In genomic region chr18:49666045-49666444, GRCh38 we compare ENCODE assay signal across 16 cellular contexts.
DNase-seq lines count a peak whose midpoint lies in the region; ATAC-seq and TF ChIP-seq lines count a peak whose summit lies in the region.
"Had no signal": no experiment of that assay in that cellular context is flagged by ENCODE, and none has a peak within 500 bp of the region (broad histone marks: within the 10 kb centered on the region; RNA-seq: fewer than 3 reads in every experiment).

No MANE protein-coding gene starts in this region.

- no peak overlapping the region for H3K4me3 ChIP-seq in BLaER1 treated with 17β-estradiol and CSF1 and Interleukin-3, amounts not matched to agents 10 nM and 100 nM
- H3K4me3 ChIP-seq in NB4 (ENCODE audit: low read depth, low read length) = no peak overlapping the region
- H3K4me3 ChIP-seq in cardiac fibroblast (replicated peaks in 1 of 2; ENCODE audit: low read depth in 2 of 2, low read length in 2 of 2) = no peak overlapping the region
- H3K4me3 ChIP-seq in Caco-2 (ENCODE audit: low read depth, low read length) = no peak overlapping the region
- H3K4me3 ChIP-seq: HAP-1, MG63 had no signal

- no peak overlapping the region for H3K9ac ChIP-seq in BLaER1 treated with 17β-estradiol and CSF1 and Interleukin-3, amounts not matched to agents 10 nM and 100 nM

- no peaks in the 10 kb centered on the region for H4K20me1 ChIP-seq in BLaER1 treated with 17β-estradiol and CSF1 and Interleukin-3, amounts not matched to agents 10 nM and 100 nM

- H3K4me1 ChIP-seq in BLaER1 treated with 17β-estradiol and CSF1 and Interleukin-3, amounts not matched to agents 10 nM and 100 nM = peaks cover 18 to 26% (median 23%) of the 10 kb centered on the region in 10 experiments
- peaks cover 7% of the 10 kb centered on the region for H3K4me1 ChIP-seq in Caco-2
- H3K4me1 ChIP-seq: HAP-1 had no signal

- CTCF ChIA-PET in Caco-2 (lab: Charles Lee) = no interaction called here
- CTCF ChIA-PET in T-cell (lab: Charles Lee) = no interaction called here

- TF ChIP-seq POLR2A in NB4 (IDR thresholded peaks at IDR 0.05; ENCODE audit: extremely low read depth, insufficient read length) = no peak

- H3K27me3 ChIP-seq in BLaER1 treated with 17β-estradiol and CSF1 and Interleukin-3, amounts not matched to agents 10 nM and 100 nM = no peaks in the 10 kb centered on the region
- no peaks in the 10 kb centered on the region for H3K27me3 ChIP-seq in Caco-2 (replicated peaks; ENCODE audit: control insufficient read depth, insufficient read depth, low read length)
- H3K27me3 ChIP-seq: MG63 had no signal

- ATAC-seq in GM21825 (IDR thresholded peaks at IDR 0.05; ENCODE audit: unreplicated experiment) (no peak), T-cell (replicated peaks in 1 of 4) (no peak)

- peaks cover 5% of the 10 kb centered on the region for H3K4me1 Mint-ChIP-seq in progenitor cell of endocrine pancreas (ENCODE audit: low read depth)
- peaks cover 9% of the 10 kb centered on the region for H3K4me1 Mint-ChIP-seq in Caco-2 (ENCODE audit: low read depth, unreplicated experiment)
- H3K4me1 Mint-ChIP-seq in T-cell = no peaks in the 10 kb centered on the region

- intact Hi-C loops in Caco-2 (cut with micrococcal nuclease; ENCODE audit: unreplicated experiment) = no loop called here

- no peaks in the 10 kb centered on the region for H3K9me3 ChIP-seq in BLaER1 treated with 17β-estradiol and CSF1 and Interleukin-3, amounts not matched to agents 10 nM and 100 nM (replicated peaks in 1 of 11)
- H3K9me3 ChIP-seq in Caco-2 = no peaks in the 10 kb centered on the region
- H3K9me3 ChIP-seq: HAP-1, MG63 had no signal

- peaks cover 28% of the 10 kb centered on the region for H3K27me3 Mint-ChIP-seq in progenitor cell of endocrine pancreas
- H3K27me3 Mint-ChIP-seq in Caco-2 (ENCODE audit: insufficient read depth, unreplicated experiment) = no peaks in the 10 kb centered on the region
- H3K27me3 Mint-ChIP-seq in T-cell = peaks cover 25 to 47% of the 10 kb centered on the region in 2 donors

- DNase-seq in NB4 (ENCODE audit: low read depth) (peak; percentile 45), cardiac fibroblast (ENCODE audit: low read depth in 2 of 2) (peak; percentile 32 to 67), kidney glomerular epithelial cell (lab: John Stamatoyannopoulos, UW) (peak; percentile 25), progenitor cell of endocrine pancreas (ENCODE audit: low spot score, unreplicated experiment) (no peak), Caco-2 (no peak), T-cell (no peak)
- DNase-seq: activated gamma-delta T cell, Calu3, GDM1, MG63, NCI-H2107, small intestine had no signal

- no peak overlapping the region for H3K4me3 Mint-ChIP-seq in progenitor cell of endocrine pancreas (ENCODE audit: low read depth)
- H3K4me3 Mint-ChIP-seq in Caco-2 (ENCODE audit: unreplicated experiment) = no peak overlapping the region
- no peak overlapping the region for H3K4me3 Mint-ChIP-seq in T-cell
- H3K4me3 Mint-ChIP-seq: T-helper 1 cell treated with Interleukin-12 subunit alpha and Interleukin-12 subunit beta and Interleukin-4 antibody, amounts not matched to agents 30 μg/mL and 1 μg/mL, for 36 hours had no signal

- no peaks in the 10 kb centered on the region for H3K36me3 Mint-ChIP-seq in progenitor cell of endocrine pancreas (ENCODE audit: insufficient read depth)
- H3K36me3 Mint-ChIP-seq in Caco-2 (ENCODE audit: insufficient read depth, unreplicated experiment) = peaks cover 6% of the 10 kb centered on the region
- no peaks in the 10 kb centered on the region for H3K36me3 Mint-ChIP-seq in T-cell

- no peaks in the 10 kb centered on the region for H3K9me3 Mint-ChIP-seq in progenitor cell of endocrine pancreas (ENCODE audit: low read depth)
- H3K9me3 Mint-ChIP-seq in Caco-2 (ENCODE audit: unreplicated experiment) = no peaks in the 10 kb centered on the region
- no peaks in the 10 kb centered on the region for H3K9me3 Mint-ChIP-seq in T-cell
- H3K9me3 Mint-ChIP-seq: T-helper 1 cell treated with Interleukin-12 subunit alpha and Interleukin-12 subunit beta and Interleukin-4 antibody, amounts not matched to agents 30 μg/mL and 1 μg/mL, for 36 hours had no signal

- TF ChIP-seq CTCF in NB4 (IDR thresholded peaks at IDR 0.05; ENCODE audit: low read depth, low read length) (no peak), cardiac fibroblast (IDR thresholded peaks at IDR 0.05; ENCODE audit: low read depth, low read length) (no peak), progenitor cell of endocrine pancreas (IDR thresholded peaks at IDR 0.05; ENCODE audit: unreplicated experiment) (no peak), Caco-2 (IDR thresholded peaks at IDR 0.05; ENCODE audit: insufficient read depth in 1 of 2, low read depth in 1 of 2, low read length in 1 of 2, severe bottlenecking in 1 of 2, unreplicated experiment in 1 of 2) (no peak)

- H3K27ac Mint-ChIP-seq in progenitor cell of endocrine pancreas (no peak overlapping the region), Caco-2 (ENCODE audit: unreplicated experiment) (no peak overlapping the region), T-cell (peak overlapping the region in 1 of 2 donors; percentile 44)
- H3K27ac Mint-ChIP-seq: T-helper 1 cell treated with Interleukin-12 subunit alpha and Interleukin-12 subunit beta and Interleukin-4 antibody, amounts not matched to agents 30 μg/mL and 1 μg/mL, for 36 hours had no signal

- H3K27ac ChIP-seq in BLaER1 treated with 17β-estradiol and CSF1 and Interleukin-3, amounts not matched to agents 10 nM and 100 nM = no peak overlapping the region

- BruUV-seq in Caco-2 (replicated peaks; lab: Mats Ljungman, UMichigan) = no TSS peak

- peak overlapping the region; percentile 35 to 79 (median 63) for H3K4me2 ChIP-seq in BLaER1 treated with 17β-estradiol and CSF1 and Interleukin-3, amounts not matched to agents 10 nM and 100 nM

- POLR2A ChIA-PET in Caco-2 (lab: Charles Lee) (no interaction called here), T-cell (lab: Charles Lee) (no interaction called here)

- H3K36me3 ChIP-seq in BLaER1 treated with 17β-estradiol and CSF1 and Interleukin-3, amounts not matched to agents 10 nM and 100 nM = no peaks in the 10 kb centered on the region
- no peaks in the 10 kb centered on the region for H3K36me3 ChIP-seq in Caco-2 (ENCODE audit: control insufficient read depth, insufficient read depth, low read length)
- H3K36me3 ChIP-seq: HAP-1, MG63 had no signal

Comparison
In these comparisons a context has a peak if more than half of its experiments do, and no peak if none do; other contexts are left out.
1. DNase-seq: peak in NB4 (single experiment), cardiac fibroblast (2 of 2) and kidney glomerular epithelial cell (single experiment); none in progenitor cell of endocrine pancreas (single experiment), Caco-2 (0 of 2) and T-cell (0 of 34).